Comparison of ENCODE assay signal across 14 cellular contexts in the genomic region with DNA sequence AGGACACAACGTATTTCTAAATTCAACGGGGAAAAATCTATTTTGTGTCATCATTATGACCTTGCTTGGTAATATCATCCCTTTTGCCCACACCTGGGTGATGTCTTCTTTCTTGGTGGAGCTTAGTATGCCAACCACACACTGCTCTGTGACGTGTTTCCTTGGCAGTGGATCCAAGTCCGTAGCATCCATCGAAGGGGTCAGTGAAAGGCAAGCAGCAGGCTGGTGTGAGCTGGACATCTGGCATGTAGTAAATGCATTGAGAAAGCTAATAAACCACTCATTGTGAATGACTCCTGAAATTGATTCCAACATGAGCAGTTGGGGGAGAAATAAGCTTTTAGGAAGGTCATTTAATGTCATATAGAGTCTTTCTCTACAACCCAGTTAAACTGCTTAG.
"Had no signal": no experiment of that assay in that cellular context is flagged by ENCODE, and none has a peak within 500 bp of the region (broad histone marks: within the 10 kb centered on the region; RNA-seq: fewer than 3 reads in every experiment).

No MANE protein-coding gene starts in this region.

- H3K27me3 ChIP-seq: colonic mucosa, gastroesophageal sphincter, testis, uterus had no signal

- H3K36me3 ChIP-seq: colonic mucosa, gastroesophageal sphincter, uterus had no signal

- H3K27ac Mint-ChIP-seq: activated naive CD4-positive, alpha-beta T cell treated with anti-CD3 and anti-CD28 coated beads, Interleukin-2, amount 50 U/mL, for 24 hours; naive thymus-derived CD8-positive, alpha-beta T cell; stimulated activated naive CD8-positive, alpha-beta T cell treated with anti-CD3 and anti-CD28 coated beads, Interleukin-15, Interleukin-2, amounts not matched to agents 100 ng/mL and 50 ng/mL, for 24 hours had no signal

- H3K9me3 Mint-ChIP-seq: activated naive CD4-positive, alpha-beta T cell treated with anti-CD3 and anti-CD28 coated beads, Interleukin-2, amount 50 U/mL, for 24 hours had no signal

- H3K4me3 Mint-ChIP-seq: activated naive CD4-positive, alpha-beta T cell treated with anti-CD3 and anti-CD28 coated beads, Interleukin-2, amount 50 U/mL, for 24 hours; naive thymus-derived CD8-positive, alpha-beta T cell; stimulated activated naive CD8-positive, alpha-beta T cell treated with anti-CD3 and anti-CD28 coated beads, Interleukin-15, Interleukin-2, amounts not matched to agents 100 ng/mL and 50 ng/mL, for 24 hours had no signal

- H3K4me1 ChIP-seq: colonic mucosa, gastroesophageal sphincter, testis, uterus had no signal

- DNase-seq: activated T-cell treated with anti-CD3 and anti-CD28 coated beads, Interleukin-2, amount 50 U/mL, for 1 hour; colonic mucosa; hypothalamus; naive thymus-derived CD8-positive, alpha-beta T cell; nucleus accumbens; stimulated activated CD4-positive, alpha-beta T cell treated with anti-CD3 and anti-CD28 coated beads, Interleukin-2, amount 100 ng/mL, for 48 hours; testis; uterus had no signal

- H3K36me3 Mint-ChIP-seq: activated naive CD4-positive, alpha-beta T cell treated with anti-CD3 and anti-CD28 coated beads, Interleukin-2, amount 50 U/mL, for 24 hours; naive thymus-derived CD8-positive, alpha-beta T cell had no signal

- H3K27ac ChIP-seq: gastroesophageal sphincter, testis, uterus had no signal

- H3K4me3 ChIP-seq: colonic mucosa, gastroesophageal sphincter, testis, uterus had no signal

- H3K27me3 Mint-ChIP-seq: progenitor cell of endocrine pancreas; stimulated activated naive CD8-positive, alpha-beta T cell treated with anti-CD3 and anti-CD28 coated beads, Interleukin-15, Interleukin-2, amounts not matched to agents 100 ng/mL and 50 ng/mL, for 24 hours had no signal

- ATAC-seq: activated CD4-positive, CD25-positive, alpha-beta regulatory T cell treated with anti-CD3 and anti-CD28 coated beads, Interleukin-2, amount 50 U/mL, for 24 hours; gastroesophageal sphincter; naive thymus-derived CD8-positive, alpha-beta T cell; sciatic nerve had no signal

- H3K9me3 ChIP-seq: colonic mucosa, testis, uterus had no signal

- H3K4me1 Mint-ChIP-seq: activated naive CD4-positive, alpha-beta T cell treated with anti-CD3 and anti-CD28 coated beads, Interleukin-2, amount 50 U/mL, for 24 hours; naive thymus-derived CD8-positive, alpha-beta T cell had no signal
